In genomic region chr2:42077343-42077742, GRCh38 we compare ENCODE assay signal across 22 cellular contexts. TPM values are rescaled to one million over a fixed set of nuclear protein-coding genes. Genes with fewer than 3 reads are reported as not detected.
DNase-seq lines count a peak whose midpoint lies in the region; ATAC-seq and TF ChIP-seq lines count a peak whose summit lies in the region.
"Had no signal": no experiment of that assay in that cellular context is flagged by ENCODE, and none has a peak within 500 bp of the region (broad histone marks: within the 10 kb centered on the region; RNA-seq: fewer than 3 reads in every experiment).

No MANE protein-coding gene starts in this region.

- no peak overlapping the region for H3K4ac ChIP-seq in IMR-90 (ENCODE audit: low read depth, low read length)

- no peak for ATAC-seq in IMR-90 (ENCODE audit: low read depth)
- ATAC-seq in lower lobe of right lung = no peak
- ATAC-seq: esophagus mucosa, left colon had no signal

- peak overlapping the region in 9 of 11 experiments; percentile 25 to 76 (median 63); a peak in 15 of 22 replicates for H3K4me2 ChIP-seq in BLaER1 treated with 17β-estradiol and CSF1 and Interleukin-3, amounts not matched to agents 10 nM and 100 nM
- no peak overlapping the region for H3K4me2 ChIP-seq in IMR-90 (ENCODE audit: low read depth, low read length)

- no peak overlapping the region for H3K23ac ChIP-seq in IMR-90 (ENCODE audit: low read depth, low read length)

- H3K4me3 Mint-ChIP-seq in endothelial cell (ENCODE audit: unreplicated experiment) = no peak overlapping the region
- H3K4me3 Mint-ChIP-seq in activated T-cell treated with anti-CD3 and anti-CD28 coated beads, Interleukin-2, amount 50 U/mL, for 24 hours = no peak overlapping the region
- H3K4me3 Mint-ChIP-seq: CD14-positive monocyte; T-helper 2 cell treated with Interferon-gamma antibody and Interleukin-4, amounts not matched to agents 5 μg/mL and 100 μg/mL, for 36 hours had no signal

- no peaks in the 10 kb centered on the region for H3K36me3 Mint-ChIP-seq in endothelial cell (ENCODE audit: low read depth, unreplicated experiment)
- no peaks in the 10 kb centered on the region for H3K36me3 Mint-ChIP-seq in activated T-cell treated with anti-CD3 and anti-CD28 coated beads, Interleukin-2, amount 50 U/mL, for 24 hours (ENCODE audit: low read depth)
- H3K36me3 Mint-ChIP-seq: CD14-positive monocyte had no signal

- H4K91ac ChIP-seq in IMR-90 (ENCODE audit: insufficient read depth, low read depth, low read length) = no peak overlapping the region

- TF ChIP-seq RAD21 in IMR-90 (IDR thresholded peaks at IDR 0.05; ENCODE audit: low read length) = 0 out of 2 replicates have a peak, but pooled peaks have one; percentile 20

- no peaks in the 10 kb centered on the region for H3K9me3 Mint-ChIP-seq in endothelial cell (ENCODE audit: unreplicated experiment)
- H3K9me3 Mint-ChIP-seq in activated T-cell treated with anti-CD3 and anti-CD28 coated beads, Interleukin-2, amount 50 U/mL, for 24 hours = no peaks in the 10 kb centered on the region
- H3K9me3 Mint-ChIP-seq: CD14-positive monocyte; T-helper 2 cell treated with Interferon-gamma antibody and Interleukin-4, amounts not matched to agents 5 μg/mL and 100 μg/mL, for 36 hours had no signal

- no peaks in the 10 kb centered on the region for H3K27me3 ChIP-seq in BLaER1 treated with 17β-estradiol and CSF1 and Interleukin-3, amounts not matched to agents 10 nM and 100 nM
- H3K27me3 ChIP-seq in IMR-90 (ENCODE audit: control insufficient read depth, insufficient read depth, low read length) (no peaks in the 10 kb centered on the region), lower lobe of right lung (ENCODE audit: low read depth) (no peaks in the 10 kb centered on the region), thyroid gland (no peaks in the 10 kb centered on the region)
- H3K27me3 ChIP-seq: ascending aorta had no signal

- H3K9me3 ChIP-seq in BLaER1 treated with 17β-estradiol and CSF1 and Interleukin-3, amounts not matched to agents 10 nM and 100 nM (replicated peaks in 1 of 11) = peaks cover 0 to 6% (median 0%) of the 10 kb centered on the region in 11 experiments; a peak in 3 of 22 replicates
- 0 out of 2 replicates have a peak, but pooled peaks cover 2% of the 10 kb centered on the region for H3K9me3 ChIP-seq in IMR-90 (ENCODE audit: control insufficient read depth, insufficient read depth, low read length)
- H3K9me3 ChIP-seq in lower lobe of right lung = no peaks in the 10 kb centered on the region
- H3K9me3 ChIP-seq in thyroid gland = no peaks in the 10 kb centered on the region
- H3K9me3 ChIP-seq: ascending aorta, thoracic aorta had no signal

- no peak overlapping the region for H2BK5ac ChIP-seq in IMR-90 (ENCODE audit: low read depth, low read length, poor library complexity, severe bottlenecking)

- H3K27ac Mint-ChIP-seq in endothelial cell (ENCODE audit: unreplicated experiment) = peak overlapping the region; percentile 73
- no peak overlapping the region for H3K27ac Mint-ChIP-seq in activated T-cell treated with anti-CD3 and anti-CD28 coated beads, Interleukin-2, amount 50 U/mL, for 24 hours
- H3K27ac Mint-ChIP-seq: T-helper 2 cell treated with Interferon-gamma antibody and Interleukin-4, amounts not matched to agents 5 μg/mL and 100 μg/mL, for 36 hours had no signal

- no peaks in the 10 kb centered on the region for H4K20me1 ChIP-seq in BLaER1 treated with 17β-estradiol and CSF1 and Interleukin-3, amounts not matched to agents 10 nM and 100 nM
- no peaks in the 10 kb centered on the region for H4K20me1 ChIP-seq in IMR-90 (ENCODE audit: insufficient read depth, low read length)

- 0 out of 2 replicates have a peak, but pooled peaks cover 2% of the 10 kb centered on the region for H3K9me1 ChIP-seq in IMR-90 (ENCODE audit: insufficient read depth, low read length)

- TF ChIP-seq CTCF in IMR-90 (conservative IDR thresholded peaks at IDR 0.05; ENCODE audit: low read depth, low read length) (no peak), endothelial cell (IDR thresholded peaks at IDR 0.05; ENCODE audit: unreplicated experiment) (no peak), lower lobe of right lung (IDR thresholded peaks at IDR 0.05) (no peak), thyroid gland (IDR thresholded peaks at IDR 0.05) (no peak)

- POLR2A ChIA-PET in IMR-90 (lab: Charles Lee; ENCODE audit: unreplicated experiment) = no interaction called here

- H2BK120ac ChIP-seq in IMR-90 (ENCODE audit: low read depth, low read length) = no peak overlapping the region

- peaks cover 16% of the 10 kb centered on the region for H3K4me1 Mint-ChIP-seq in endothelial cell (ENCODE audit: unreplicated experiment)
- no peaks in the 10 kb centered on the region for H3K4me1 Mint-ChIP-seq in activated T-cell treated with anti-CD3 and anti-CD28 coated beads, Interleukin-2, amount 50 U/mL, for 24 hours (ENCODE audit: low read depth)

- no peak overlapping the region for H4K8ac ChIP-seq in IMR-90 (ENCODE audit: low read depth in 2 of 2, low read length in 2 of 2)

- dilution Hi-C loops in IMR-90 (cut with HindIII; ENCODE audit: low sequenced_read_pairs, unreplicated experiment) = loop anchor here (25.0 kb wide), 1 partner anchor 190 kb away; no protein-coding TSS in a partner anchor

- H3K79me1 ChIP-seq in IMR-90 (ENCODE audit: low read depth in 1 of 2, low read length in 2 of 2) = no peaks in the 10 kb centered on the region

- H3K36me3 ChIP-seq in BLaER1 treated with 17β-estradiol and CSF1 and Interleukin-3, amounts not matched to agents 10 nM and 100 nM = no peaks in the 10 kb centered on the region
- H3K36me3 ChIP-seq in IMR-90 (ENCODE audit: control insufficient read depth, insufficient read depth, low read length) (no peaks in the 10 kb centered on the region), lower lobe of right lung (no peaks in the 10 kb centered on the region), thyroid gland (no peaks in the 10 kb centered on the region)
- H3K36me3 ChIP-seq: ascending aorta, thoracic aorta had no signal

- BruUV-seq in IMR-90 (replicated peaks; lab: Mats Ljungman, UMichigan) = no TSS peak

- 0 out of 2 replicates have a peak overlapping the region, but pooled peaks have one; percentile 5 for H2BK20ac ChIP-seq in IMR-90 (ENCODE audit: low read depth, low read length)

- peaks cover 7% of the 10 kb centered on the region for H3K27me3 Mint-ChIP-seq in endothelial cell (ENCODE audit: unreplicated experiment)
- no peaks in the 10 kb centered on the region for H3K27me3 Mint-ChIP-seq in activated T-cell treated with anti-CD3 and anti-CD28 coated beads, Interleukin-2, amount 50 U/mL, for 24 hours

- peaks cover 25 to 59% (median 50%) of the 10 kb centered on the region in 10 experiments for H3K4me1 ChIP-seq in BLaER1 treated with 17β-estradiol and CSF1 and Interleukin-3, amounts not matched to agents 10 nM and 100 nM
- H3K4me1 ChIP-seq in IMR-90 (ENCODE audit: control insufficient read depth, insufficient read depth, low read length) (peaks cover 22% of the 10 kb centered on the region), lower lobe of right lung (peaks cover 23% of the 10 kb centered on the region), thyroid gland (no peaks in the 10 kb centered on the region)
- H3K4me1 ChIP-seq: ascending aorta had no signal

- DNase-seq in IMR-90 (no peak), endothelial cell (ENCODE audit: low spot score) (no peak), lower lobe of right lung (no peak), C1 segment of cervical spinal cord (lab: John Stamatoyannopoulos, UW) (no peak), NCI-H187 treated with DMSO at 0.1 percent for 48 hours (lab: John Stamatoyannopoulos, UW) (no peak), thyroid gland (no peak)
- no peak for DNase-seq in activated T-cell treated with anti-CD3 and anti-CD28 coated beads, Interleukin-2, amount 50 U/mL, for 24 hours
- DNase-seq: activated CD4-positive, alpha-beta T cell treated with anti-CD3 and anti-CD28 coated beads for 4 hours; activated CD8-positive, alpha-beta memory T cell treated with anti-CD3 and anti-CD28 coated beads, Interleukin-2, amount 50 U/mL, for 48 hours; activated naive CD4-positive, alpha-beta T cell treated with Interleukin-2 at 50 U/mL for 16 hours; DMS79 treated with DMSO at 0.1 percent for 48 hours; hippocampal formation; NCI-H1417 treated with DMSO at 0.1 percent for 48 hours; SHP77 treated with DMSO at 0.1 percent for 48 hours; stimulated activated CD4-positive, alpha-beta T cell treated with anti-CD3 and anti-CD28 coated beads, Interleukin-4, amount 100 ng/mL, for 4 hours had no signal

- CTCF ChIA-PET in IMR-90 (lab: Yijun Ruan, JAX) = no interaction called here

- peak overlapping the region; percentile 13 for H2AFZ ChIP-seq in IMR-90 (replicated peaks; ENCODE audit: low read length, poor library complexity)

- TF ChIP-seq POLR2A in IMR-90 (IDR thresholded peaks at IDR 0.05; ENCODE audit: low read depth, low read length) (no peak), thyroid gland (IDR thresholded peaks at IDR 0.05) (no peak)

- no peak overlapping the region for H3K56ac ChIP-seq in IMR-90 (ENCODE audit: extremely low read depth, insufficient read depth, low read length)

- WGBS in IMR-90 (ENCODE audit: extremely low coverage in 2 of 2, insufficient read length in 1 of 2), 2 experiments = no CpG with 5 or more reads among the region's 2 CpGs
- 85 to 92% methylated on average over 2 of the region's 2 CpGs for WGBS in thyroid gland, 2 donors

- no peak overlapping the region for H3K9ac ChIP-seq in BLaER1 treated with 17β-estradiol and CSF1 and Interleukin-3, amounts not matched to agents 10 nM and 100 nM
- H3K9ac ChIP-seq in IMR-90 (ENCODE audit: low read depth, low read length) = no peak overlapping the region

- intact Hi-C loops in IMR-90 (cut with micrococcal nuclease) (no loop called here), lower lobe of right lung (cut with DNase I) (no loop called here), thyroid gland (cut with DNase I) (no loop called here)

- no peak overlapping the region for H3K14ac ChIP-seq in IMR-90 (replicated peaks; ENCODE audit: low read depth, low read length)

- in situ Hi-C loops in IMR-90 (cut with MboI; ENCODE audit: low sequenced_read_pairs) = no loop called here

- H2AK9ac ChIP-seq in IMR-90 (replicated peaks; ENCODE audit: low read depth, low read length, poor library complexity) = no peak overlapping the region

- no peak overlapping the region for H3K4me3 ChIP-seq in BLaER1 treated with 17β-estradiol and CSF1 and Interleukin-3, amounts not matched to agents 10 nM and 100 nM
- no peak overlapping the region for H3K4me3 ChIP-seq in IMR-90 (ENCODE audit: insufficient read depth, low read depth, low read length)
- no peak overlapping the region for H3K4me3 ChIP-seq in lower lobe of right lung
- no peak overlapping the region for H3K4me3 ChIP-seq in thyroid gland (replicated peaks in 1 of 3)
- H3K4me3 ChIP-seq: ascending aorta, thoracic aorta had no signal

- peak overlapping the region in 3 of 11 experiments; percentile 23 to 38 (median 35); a peak in 4 of 22 replicates for H3K27ac ChIP-seq in BLaER1 treated with 17β-estradiol and CSF1 and Interleukin-3, amounts not matched to agents 10 nM and 100 nM
- H3K27ac ChIP-seq in IMR-90 (ENCODE audit: insufficient read depth, low read length) (no peak overlapping the region), lower lobe of right lung (peak overlapping the region; percentile 24), thyroid gland (no peak overlapping the region)
- H3K27ac ChIP-seq: ascending aorta, thoracic aorta had no signal

- H4K5ac ChIP-seq in IMR-90 (ENCODE audit: low read depth, low read length) = no peak overlapping the region

- H3K18ac ChIP-seq in IMR-90 (ENCODE audit: low read depth, low read length) = no peak overlapping the region

- no peak overlapping the region for H2AK5ac ChIP-seq in IMR-90 (ENCODE audit: low read depth, low read length)

- H2BK15ac ChIP-seq in IMR-90 (ENCODE audit: low read depth, low read length) = 0 out of 3 replicates have a peak overlapping the region, but pooled peaks have one; percentile 33

RNA-seq across cellular contexts. Expression of gene PKDCC, which starts 29.5 kb away (rescaled TPM):
- total RNA-seq in IMR-90 (2012; rRNA removed) = 50.3 and 55.6 TPM in 2 replicates
- polyA plus RNA-seq in IMR-90 (2012; rRNA removed) = 67.4 and 95.7 TPM in 2 replicates
- polyA plus RNA-seq in IMR-90 (2012; cell fraction: cytosol; rRNA removed) = 40.2 and 112 TPM in 2 replicates
- 310 and 597 TPM in 2 replicates for polyA plus RNA-seq in IMR-90 (2012; cell fraction: nucleus; rRNA removed; ENCODE audit: low replicate concordance)
- total RNA-seq in endothelial cell (ENCODE audit: unreplicated experiment) = 9.6 TPM
- 65.8 TPM for total RNA-seq in lower lobe of right lung
- total RNA-seq in thyroid gland = 10 to 100 TPM in 2 of 4 donors, 1 to 10 TPM in 2; 5.9 to 21.4 (median 12.7) TPM
- polyA plus RNA-seq: CD14-positive monocyte had no signal
